8 cellular contexts compared by ENCODE assay signal in genomic region chr2:98463081-98463481, GRCh38. TPM values are rescaled to one million over a fixed set of nuclear protein-coding genes. Genes with fewer than 3 reads are reported as not detected.
DNase-seq lines count a peak whose midpoint lies in the region; ATAC-seq, FAIRE-seq and TF ChIP-seq lines count a peak whose summit lies in the region.
"Had no signal": no experiment of that assay in that cellular context is flagged by ENCODE, and none has a peak within 500 bp of the region (broad histone marks: within the 10 kb centered on the region; RNA-seq: fewer than 3 reads in every experiment).

No MANE protein-coding gene starts in this region.

- no peaks in the 10 kb centered on the region for H3K9me3 ChIP-seq in sigmoid colon
- no peaks in the 10 kb centered on the region for H3K9me3 ChIP-seq in esophagus squamous epithelium

- TF ChIP-seq POLR2A in GM12891 (IDR thresholded peaks at IDR 0.05; ENCODE audit: low read depth, low read length) (no peak), NB4 (IDR thresholded peaks at IDR 0.05; ENCODE audit: extremely low read depth, insufficient read length) (no peak), sigmoid colon (IDR thresholded peaks at IDR 0.05) (no peak), esophagus squamous epithelium (IDR thresholded peaks at IDR 0.05) (no peak)

- H3K27me3 ChIP-seq in sigmoid colon = no peaks in the 10 kb centered on the region
- no peaks in the 10 kb centered on the region for H3K27me3 ChIP-seq in esophagus squamous epithelium

- H3K4me1 ChIP-seq in sigmoid colon = peaks cover 0 to 88% (median 68%) of the 10 kb centered on the region in 4 donors
- peaks cover 29 to 72% (median 53%) of the 10 kb centered on the region in 3 donors for H3K4me1 ChIP-seq in esophagus squamous epithelium

- H3K9me3 Mint-ChIP-seq in activated naive CD8-positive, alpha-beta T cell treated with anti-CD3 and anti-CD28 coated beads, Interleukin-2, amount 10 ng/mL, durations not matched to agents 7 days and 5 days = no peaks in the 10 kb centered on the region
- H3K9me3 Mint-ChIP-seq: neural crest cell had no signal

- TF ChIP-seq CTCF in NB4 (IDR thresholded peaks at IDR 0.05; ENCODE audit: low read depth, low read length) = no peak
- no peak for TF ChIP-seq CTCF in sigmoid colon (IDR thresholded peaks at IDR 0.05)
- TF ChIP-seq CTCF in esophagus squamous epithelium (IDR thresholded peaks at IDR 0.05) = no peak

- peaks cover 28% of the 10 kb centered on the region for H3K36me3 Mint-ChIP-seq in activated naive CD8-positive, alpha-beta T cell treated with anti-CD3 and anti-CD28 coated beads, Interleukin-2, amount 10 ng/mL, durations not matched to agents 7 days and 5 days

- POLR2A ChIA-PET in activated naive CD8-positive, alpha-beta T cell treated with anti-CD3 and anti-CD28 coated beads, Interleukin-2, amount 10 ng/mL, durations not matched to agents 7 days and 5 days (lab: Charles Lee) = interaction anchor here (1.5 to 7.6 kb wide), 5 partner anchors 9 to 50 kb away, joined by 3 to 171 read pairs (median 64); partner anchors contain the start of gene INPP4A

- H3K27ac ChIP-seq in sigmoid colon (peak overlapping the region in 1 of 4 donors; percentile 70), esophagus squamous epithelium (peak overlapping the region in 1 of 4 donors; percentile 67)

- peak overlapping the region; percentile 93 for H3K27ac Mint-ChIP-seq in activated naive CD8-positive, alpha-beta T cell treated with anti-CD3 and anti-CD28 coated beads, Interleukin-2, amount 10 ng/mL, durations not matched to agents 7 days and 5 days

- DNase-seq in GM12891 (ENCODE audit: insufficient read length, low spot score) (no peak), NB4 (ENCODE audit: low read depth) (peak; percentile 34), sigmoid colon (peak; percentile 35), esophagus squamous epithelium (lab: John Stamatoyannopoulos, UW) (no peak)
- DNase-seq in activated naive CD8-positive, alpha-beta T cell treated with anti-CD3 and anti-CD28 coated beads, Interleukin-2, amount 10 ng/mL, durations not matched to agents 7 days and 5 days = no peak
- no peak for DNase-seq in stimulated activated CD4-positive, alpha-beta T cell treated with anti-CD3 and anti-CD28 coated beads, Interleukin-4, amount 100 ng/mL, for 4 hours

- H3K4me3 ChIP-seq in NB4 (ENCODE audit: low read depth, low read length) = no peak overlapping the region
- H3K4me3 ChIP-seq in sigmoid colon = no peak overlapping the region
- H3K4me3 ChIP-seq in esophagus squamous epithelium = no peak overlapping the region

- H3K36me3 ChIP-seq in sigmoid colon = no peaks in the 10 kb centered on the region
- H3K36me3 ChIP-seq in esophagus squamous epithelium = no peaks in the 10 kb centered on the region

- intact Hi-C loops in sigmoid colon (cut with DNase I) = no loop called here
- intact Hi-C loops in esophagus squamous epithelium (cut with DNase I) = no loop called here

- H3K27me3 Mint-ChIP-seq in activated naive CD8-positive, alpha-beta T cell treated with anti-CD3 and anti-CD28 coated beads, Interleukin-2, amount 10 ng/mL, durations not matched to agents 7 days and 5 days = no peaks in the 10 kb centered on the region

- peaks cover 88% of the 10 kb centered on the region for H3K4me1 Mint-ChIP-seq in activated naive CD8-positive, alpha-beta T cell treated with anti-CD3 and anti-CD28 coated beads, Interleukin-2, amount 10 ng/mL, durations not matched to agents 7 days and 5 days

- peak; percentile 69 for FAIRE-seq in GM12891 (lab: Jason Lieb, UNC)

- TF ChIP-seq EP300 in sigmoid colon (IDR thresholded peaks at IDR 0.05) = no peak

- WGBS in sigmoid colon, 2 donors = 89 to 91% methylated on average over 11 of the region's 11 CpGs
- 95 to 100% methylated on average over 3 to 11 of the region's 11 CpGs for WGBS in esophagus squamous epithelium, 2 donors

- peak overlapping the region; percentile 81 for H3K4me3 Mint-ChIP-seq in activated naive CD8-positive, alpha-beta T cell treated with anti-CD3 and anti-CD28 coated beads, Interleukin-2, amount 10 ng/mL, durations not matched to agents 7 days and 5 days
- H3K4me3 Mint-ChIP-seq: neural crest cell had no signal

- ATAC-seq in activated naive CD8-positive, alpha-beta T cell treated with anti-CD3 and anti-CD28 coated beads, Interleukin-2, amount 10 ng/mL, durations not matched to agents 7 days and 5 days (ENCODE audit: low read depth) = no peak
- no peak for ATAC-seq in GM18502 (IDR thresholded peaks at IDR 0.05; ENCODE audit: poor library complexity, unreplicated experiment)

TF ChIP-seq in GM12891, 5 proteins besides CTCF, POLR2A, EP300 and RAD21:
- no peak for TF ChIP-seq SPI1 (IDR thresholded peaks at IDR 0.05; ENCODE audit: low read depth, low read length)
- no peak for TF ChIP-seq POLR2AphosphoS5 (IDR thresholded peaks at IDR 0.05; ENCODE audit: low read depth, low read length)
- no peak for TF ChIP-seq PAX5 (IDR thresholded peaks at IDR 0.05; ENCODE audit: insufficient read depth, low read length, severe bottlenecking)
- TF ChIP-seq POU2F2 (IDR thresholded peaks at IDR 0.05; ENCODE audit: low read depth, low read length) = no peak
- no peak for TF ChIP-seq TAF1 (IDR thresholded peaks at IDR 0.05; ENCODE audit: low read depth, low read length)

RNA-seq across cellular contexts. Expression of gene INPP4A, which starts 18.4 kb away (rescaled TPM):
- polyA plus RNA-seq in GM12891 (2012; ENCODE audit: low read depth, missing spikeins) = 16.5 TPM
- total RNA-seq in activated naive CD8-positive, alpha-beta T cell treated with anti-CD3 and anti-CD28 coated beads, Interleukin-2, amount 10 ng/mL, durations not matched to agents 7 days and 5 days = 100 to 1,000 TPM; 147 to 159 TPM
- total RNA-seq in sigmoid colon (10 to 100 TPM; 30.4 to 49.9 (median 39.9) TPM), esophagus squamous epithelium (10 to 100 TPM in 2 of 4 donors, 1 to 10 TPM in 2; 7.4 to 17.9 (median 9.4) TPM)
- 10 to 100 TPM in 1 of 3 donors, 1 to 10 TPM in 2; 1.8 to 12.2 (median 2.3) TPM for polyA plus RNA-seq in sigmoid colon

Comparison
In these comparisons a context has a peak if more than half of its experiments do, and no peak if none do; other contexts are left out.
1. DNase-seq: peak in NB4 (single experiment) and sigmoid colon (single experiment); none in GM12891 (single experiment), activated naive CD8-positive, alpha-beta T cell treated with anti-CD3 and anti-CD28 coated beads, Interleukin-2, amount 10 ng/mL, durations not matched to agents 7 days and 5 days (single experiment), stimulated activated CD4-positive, alpha-beta T cell treated with anti-CD3 and anti-CD28 coated beads, Interleukin-4, amount 100 ng/mL, for 4 hours (0 of 2) and esophagus squamous epithelium (single experiment).